ENCODE assay signal across 10 cellular contexts in genomic region chr4:113686950-113687718, GRCh38.
DNase-seq lines count a peak whose midpoint lies in the region; ATAC-seq and TF ChIP-seq lines count a peak whose summit lies in the region.
"Had no signal": no experiment of that assay in that cellular context is flagged by ENCODE, and none has a peak within 500 bp of the region (broad histone marks: within the 10 kb centered on the region; RNA-seq: fewer than 3 reads in every experiment).

No MANE protein-coding gene starts in this region.

- H3K4me1 Mint-ChIP-seq in activated T-helper 1 cell treated with anti-CD3 and anti-CD28 coated beads, Interleukin-12 subunit alpha, Interleukin-12 subunit beta, Interleukin-2, Interleukin-4 antibody, amounts not matched to agents 30 ng/mL and 10 ng/mL and 1 ng/mL, durations not matched to agents 14 hours and 24 hours and 36 hours (ENCODE audit: low read depth) = peaks cover 66% of the 10 kb centered on the region

- intact Hi-C loops in activated T-helper 1 cell treated with anti-CD3 and anti-CD28 coated beads, Interleukin-12 subunit alpha, Interleukin-12 subunit beta, Interleukin-2, Interleukin-4 antibody, amounts not matched to agents 30 ng/mL and 10 ng/mL and 1 ng/mL, durations not matched to agents 14 hours and 24 hours and 36 hours (cut with micrococcal nuclease) = loop anchor here (10.0 kb wide), 1 partner anchor 542 kb away; no protein-coding TSS in a partner anchor

- no peaks in the 10 kb centered on the region for H3K36me3 ChIP-seq in liver (ENCODE audit: control insufficient read depth in 4 of 4, insufficient read depth in 3 of 4, low read depth in 1 of 4, low read length in 3 of 4)

- H3K4me3 Mint-ChIP-seq in activated T-helper 1 cell treated with anti-CD3 and anti-CD28 coated beads, Interleukin-12 subunit alpha, Interleukin-12 subunit beta, Interleukin-2, Interleukin-4 antibody, amounts not matched to agents 30 ng/mL and 10 ng/mL and 1 ng/mL, durations not matched to agents 14 hours and 24 hours and 36 hours = peak overlapping the region; percentile 32
- H3K4me3 Mint-ChIP-seq: dendritic cell treated with granulocyte-macrophage colony-stimulating factor and Interleukin-4, amounts not matched to agents 40 ng/mL and 50 ng/mL, for 4 days had no signal

- H3K9me3 ChIP-seq in liver (ENCODE audit: control insufficient read depth in 4 of 4, low read length in 3 of 4) = no peaks in the 10 kb centered on the region

- H3K27ac ChIP-seq in liver (ENCODE audit: low read depth in 1 of 2, low read length in 2 of 2) = no peak overlapping the region

- ATAC-seq in GM18909 (IDR thresholded peaks at IDR 0.05; ENCODE audit: poor library complexity, unreplicated experiment) (peak; percentile 43), GM21528 (IDR thresholded peaks at IDR 0.05; ENCODE audit: low FRiP score, unreplicated experiment) (no peak), GM19395 (IDR thresholded peaks at IDR 0.05; ENCODE audit: unreplicated experiment) (no peak)

- H3K4me1 ChIP-seq in liver (ENCODE audit: control insufficient read depth in 4 of 4, insufficient read depth in 4 of 4, low read length in 3 of 4) = peaks cover 3 to 15% (median 7%) of the 10 kb centered on the region in 4 donors

- DNase-seq in EH (ENCODE audit: low read depth) (peak; percentile 57), H4 (ENCODE audit: low spot score) (no peak)
- DNase-seq in activated T-helper 1 cell treated with anti-CD3 and anti-CD28 coated beads, Interleukin-12 subunit alpha, Interleukin-12 subunit beta, Interleukin-2, Interleukin-4 antibody, amounts not matched to agents 30 ng/mL and 10 ng/mL and 1 ng/mL, durations not matched to agents 14 hours and 24 hours and 36 hours (ENCODE audit: low spot score) = no peak
- no peak for DNase-seq in stimulated activated CD4-positive, alpha-beta T cell treated with anti-CD3 and anti-CD28 coated beads, Interleukin-4, amount 100 ng/mL, for 1 hour
- DNase-seq: SIG-M5 had no signal

- no peak overlapping the region for H3K9ac ChIP-seq in liver (ENCODE audit: low read depth in 1 of 2, low read length in 2 of 2)

- no peaks in the 10 kb centered on the region for H3K27me3 ChIP-seq in liver (ENCODE audit: control insufficient read depth in 4 of 4, insufficient read depth in 4 of 4, low read length in 3 of 4)

- H3K27me3 Mint-ChIP-seq in activated T-helper 1 cell treated with anti-CD3 and anti-CD28 coated beads, Interleukin-12 subunit alpha, Interleukin-12 subunit beta, Interleukin-2, Interleukin-4 antibody, amounts not matched to agents 30 ng/mL and 10 ng/mL and 1 ng/mL, durations not matched to agents 14 hours and 24 hours and 36 hours (ENCODE audit: insufficient read depth) = no peaks in the 10 kb centered on the region
- H3K27me3 Mint-ChIP-seq: dendritic cell treated with granulocyte-macrophage colony-stimulating factor and Interleukin-4, amounts not matched to agents 40 ng/mL and 50 ng/mL, for 4 days had no signal

- H3K27ac Mint-ChIP-seq in activated T-helper 1 cell treated with anti-CD3 and anti-CD28 coated beads, Interleukin-12 subunit alpha, Interleukin-12 subunit beta, Interleukin-2, Interleukin-4 antibody, amounts not matched to agents 30 ng/mL and 10 ng/mL and 1 ng/mL, durations not matched to agents 14 hours and 24 hours and 36 hours = peak overlapping the region; percentile 76
- H3K27ac Mint-ChIP-seq: dendritic cell treated with granulocyte-macrophage colony-stimulating factor and Interleukin-4, amounts not matched to agents 40 ng/mL and 50 ng/mL, for 4 days had no signal

- no peak overlapping the region for H3K4me3 ChIP-seq in liver (ENCODE audit: low read depth in 1 of 3, low read length in 3 of 3)

- peak in 1 of 2 donors; percentile 43 for TF ChIP-seq RAD21 in liver (IDR thresholded peaks at IDR 0.05)

- no peak for TF ChIP-seq CTCF in liver (IDR thresholded peaks at IDR 0.05; ENCODE audit: low read depth, low read length, missing input control)

- 68% methylated on average over 4 of the region's 4 CpGs for WGBS in liver

- peaks cover 36% of the 10 kb centered on the region for H3K36me3 Mint-ChIP-seq in activated T-helper 1 cell treated with anti-CD3 and anti-CD28 coated beads, Interleukin-12 subunit alpha, Interleukin-12 subunit beta, Interleukin-2, Interleukin-4 antibody, amounts not matched to agents 30 ng/mL and 10 ng/mL and 1 ng/mL, durations not matched to agents 14 hours and 24 hours and 36 hours (ENCODE audit: low read depth)

- peaks cover 7% of the 10 kb centered on the region for H3K9me3 Mint-ChIP-seq in activated T-helper 1 cell treated with anti-CD3 and anti-CD28 coated beads, Interleukin-12 subunit alpha, Interleukin-12 subunit beta, Interleukin-2, Interleukin-4 antibody, amounts not matched to agents 30 ng/mL and 10 ng/mL and 1 ng/mL, durations not matched to agents 14 hours and 24 hours and 36 hours
- H3K9me3 Mint-ChIP-seq: dendritic cell treated with granulocyte-macrophage colony-stimulating factor and Interleukin-4, amounts not matched to agents 40 ng/mL and 50 ng/mL, for 4 days had no signal

TF ChIP-seq in liver, 16 proteins besides CTCF, POLR2A, EP300 and RAD21:
- TF ChIP-seq TAF1 (conservative IDR thresholded peaks at IDR 0.05) (no peak), FOXA2 (IDR thresholded peaks at IDR 0.05) (no peak), HNF4A (conservative IDR thresholded peaks at IDR 0.05) (peak in 1 of 2 donors; percentile 47), HNF4G (IDR thresholded peaks at IDR 0.05) (no peak), FOXA1 (IDR thresholded peaks at IDR 0.05) (no peak), JUND (IDR thresholded peaks at IDR 0.05) (peak in 1 of 2 donors; percentile 14), ATF3 (IDR thresholded peaks at IDR 0.05) (peak; percentile 49), RXRA (IDR thresholded peaks at IDR 0.05) (peak; percentile 50 to 75), YY1 (IDR thresholded peaks at IDR 0.05) (peak; percentile 50), EGR1 (IDR thresholded peaks at IDR 0.05; ENCODE audit: low read depth in 2 of 2) (peak in 1 of 2 donors; percentile 30), SP1 (IDR thresholded peaks at IDR 0.05) (peak; percentile 53), ZBTB33 (IDR thresholded peaks at IDR 0.05) (no peak), MAX (IDR thresholded peaks at IDR 0.05) (no peak), GABPA (IDR thresholded peaks at IDR 0.05 in 1 of 2, conservative IDR thresholded peaks at IDR 0.05 in 1 of 2) (no peak), NR2F2 (IDR thresholded peaks at IDR 0.05) (peak; percentile 47)
- TF ChIP-seq, protein P1, sequence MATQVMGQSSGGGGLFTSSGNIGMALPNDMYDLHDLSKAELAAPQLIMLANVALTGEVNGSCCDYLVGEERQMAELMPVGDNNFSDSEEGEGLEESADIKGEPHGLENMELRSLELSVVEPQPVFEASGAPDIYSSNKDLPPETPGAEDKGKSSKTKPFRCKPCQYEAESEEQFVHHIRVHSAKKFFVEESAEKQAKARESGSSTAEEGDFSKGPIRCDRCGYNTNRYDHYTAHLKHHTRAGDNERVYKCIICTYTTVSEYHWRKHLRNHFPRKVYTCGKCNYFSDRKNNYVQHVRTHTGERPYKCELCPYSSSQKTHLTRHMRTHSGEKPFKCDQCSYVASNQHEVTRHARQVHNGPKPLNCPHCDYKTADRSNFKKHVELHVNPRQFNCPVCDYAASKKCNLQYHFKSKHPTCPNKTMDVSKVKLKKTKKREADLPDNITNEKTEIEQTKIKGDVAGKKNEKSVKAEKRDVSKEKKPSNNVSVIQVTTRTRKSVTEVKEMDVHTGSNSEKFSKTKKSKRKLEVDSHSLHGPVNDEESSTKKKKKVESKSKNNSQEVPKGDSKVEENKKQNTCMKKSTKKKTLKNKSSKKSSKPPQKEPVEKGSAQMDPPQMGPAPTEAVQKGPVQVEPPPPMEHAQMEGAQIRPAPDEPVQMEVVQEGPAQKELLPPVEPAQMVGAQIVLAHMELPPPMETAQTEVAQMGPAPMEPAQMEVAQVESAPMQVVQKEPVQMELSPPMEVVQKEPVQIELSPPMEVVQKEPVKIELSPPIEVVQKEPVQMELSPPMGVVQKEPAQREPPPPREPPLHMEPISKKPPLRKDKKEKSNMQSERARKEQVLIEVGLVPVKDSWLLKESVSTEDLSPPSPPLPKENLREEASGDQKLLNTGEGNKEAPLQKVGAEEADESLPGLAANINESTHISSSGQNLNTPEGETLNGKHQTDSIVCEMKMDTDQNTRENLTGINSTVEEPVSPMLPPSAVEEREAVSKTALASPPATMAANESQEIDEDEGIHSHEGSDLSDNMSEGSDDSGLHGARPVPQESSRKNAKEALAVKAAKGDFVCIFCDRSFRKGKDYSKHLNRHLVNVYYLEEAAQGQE (IDR thresholded peaks at IDR 0.05) = no peak
